Comparison of ENCODE assay signal across 8 cellular contexts in genomic region chr14:91244501-91244901, GRCh38. TPM values are rescaled to one million over a fixed set of nuclear protein-coding genes. Genes with fewer than 3 reads are reported as not detected.
DNase-seq lines count a peak whose midpoint lies in the region; ATAC-seq and TF ChIP-seq lines count a peak whose summit lies in the region.

Gene GPR68 (minus strand): TSS chr14:91244704. CDS start chr14:91235050, 9,654 bp downstream.

- intact Hi-C loops in left lung (cut with DNase I) = no loop called here

- H3K4me1 ChIP-seq in NT2/D1 (ENCODE audit: insufficient read depth, insufficient read length) (peaks cover 6% of the 10 kb centered on the region), left lung (peaks cover 7 to 46% of the 10 kb centered on the region in 2 donors), thoracic aorta (ENCODE audit: control insufficient read depth in 1 of 2, low read depth in 2 of 2) (peaks cover 0 to 9% of the 10 kb centered on the region in 2 donors)

- no peaks in the 10 kb centered on the region for H3K27me3 ChIP-seq in NT2/D1 (ENCODE audit: insufficient read depth, insufficient read length)
- no peaks in the 10 kb centered on the region for H3K27me3 ChIP-seq in left lung
- H3K27me3 ChIP-seq in thoracic aorta (replicated peaks; ENCODE audit: insufficient read depth) = no peaks in the 10 kb centered on the region

- ATAC-seq in left lung = peak; percentile 69
- no peak for ATAC-seq in thoracic aorta (ENCODE audit: insufficient number of reproducible peaks, low FRiP score, low read depth)
- ATAC-seq in HG03280 (IDR thresholded peaks at IDR 0.05; ENCODE audit: unreplicated experiment) = no peak
- ATAC-seq in GM21717 (IDR thresholded peaks at IDR 0.05; ENCODE audit: unreplicated experiment) = no peak

- no peak for TF ChIP-seq CTCF in choroid plexus epithelial cell (conservative IDR thresholded peaks at IDR 0.05; ENCODE audit: low read depth, low read length)
- TF ChIP-seq CTCF in left lung (IDR thresholded peaks at IDR 0.05) = no peak
- no peak for TF ChIP-seq CTCF in thoracic aorta (IDR thresholded peaks at IDR 0.05)

- H3K36me3 ChIP-seq in NT2/D1 (ENCODE audit: insufficient read depth, insufficient read length, low read length) (no peaks in the 10 kb centered on the region), left lung (no peaks in the 10 kb centered on the region), thoracic aorta (no peaks in the 10 kb centered on the region)

- peak; percentile 81 for DNase-seq in activated CD8-positive, alpha-beta memory T cell treated with anti-CD3 and anti-CD28 coated beads for 24 hours
- DNase-seq in activated CD8-positive, alpha-beta memory T cell treated with anti-CD3 and anti-CD28 coated beads, Interleukin-2, amount 50 U/mL, for 4 hours = no peak
- DNase-seq in NT2/D1 (ENCODE audit: low read depth, low spot score) (no peak), choroid plexus epithelial cell (ENCODE audit: low read depth) (peak; percentile 56), left lung (peak; percentile 65 to 79), thoracic aorta (ENCODE audit: low spot score) (no peak)

- H3K27ac ChIP-seq in left lung (peak within 1 kb of the TSS in 1 of 2 donors; percentile 55), thoracic aorta (no peak within 1 kb of the TSS)

- H3K9me3 ChIP-seq in NT2/D1 (ENCODE audit: insufficient read depth, low read length) (no peaks in the 10 kb centered on the region), left lung (no peaks in the 10 kb centered on the region), thoracic aorta (no peaks in the 10 kb centered on the region)

- H3K4me3 ChIP-seq in NT2/D1 (ENCODE audit: insufficient read length, low read depth) = no peak within 1 kb of the TSS
- no peak within 1 kb of the TSS for H3K4me3 ChIP-seq in choroid plexus epithelial cell (ENCODE audit: low read depth, low read length)
- H3K4me3 ChIP-seq in left lung = peak within 1 kb of the TSS in 1 of 2 donors; percentile 8
- peak within 1 kb of the TSS; percentile 5 for H3K4me3 ChIP-seq in thoracic aorta

- H3K9ac ChIP-seq in NT2/D1 (ENCODE audit: insufficient read length, low read depth) = peak within 1 kb of the TSS; percentile 36

RNA-seq across cellular contexts. Expression of gene GPR68, which starts in this region (rescaled TPM):
- 1 to 10 TPM; 3.9 to 4.2 TPM for total RNA-seq in left lung
- total RNA-seq in thoracic aorta = 1 to 10 TPM; 1.8 to 2.0 TPM

Comparison
In these comparisons a context has a peak if more than half of its experiments do, and no peak if none do; other contexts are left out.
1. DNase-seq: peak in activated CD8-positive, alpha-beta memory T cell treated with anti-CD3 and anti-CD28 coated beads for 24 hours (single experiment), choroid plexus epithelial cell (single experiment) and left lung (2 of 2); none in activated CD8-positive, alpha-beta memory T cell treated with anti-CD3 and anti-CD28 coated beads, Interleukin-2, amount 50 U/mL, for 4 hours (single experiment), NT2/D1 (single experiment) and thoracic aorta (single experiment).